8 cellular contexts compared by ENCODE assay signal in genomic region chr14:103522649-103523582, GRCh38. TPM values are rescaled to one million over a fixed set of nuclear protein-coding genes. Genes with fewer than 3 reads are reported as not detected.
DNase-seq lines count a peak whose midpoint lies in the region; ATAC-seq and TF ChIP-seq lines count a peak whose summit lies in the region.

Gene CKB, minus strand, starts transcription at chr14:103522830. Its CDS starts 337 bp downstream, at chr14:103522493.

- H3K4me3 ChIP-seq in H7 (ENCODE audit: insufficient read depth, low read depth, low read length) (peak within 1 kb of the TSS; percentile 88), iPS-18a (ENCODE audit: low read length) (peak within 1 kb of the TSS; percentile 78)

- peaks cover 3% of the 10 kb centered on the region for H3K4me1 ChIP-seq in iPS-18a (ENCODE audit: control insufficient read depth, low read depth, low read length)

- TF ChIP-seq CTCF in brain (conservative IDR thresholded peaks at IDR 0.05) = no peak

- peak; percentile 90 for DNase-seq in AG20443 (ENCODE audit: low spot score)
- peak; percentile 96 for DNase-seq in H7
- DNase-seq in NCI-H69 (lab: John Stamatoyannopoulos, UW) = peak; percentile 95
- DNase-seq in sciatic nerve (ENCODE audit: low spot score) = no peak

- H3K9me3 ChIP-seq in iPS-18a (ENCODE audit: control insufficient read depth, low read depth, low read length) = no peaks in the 10 kb centered on the region

- no peaks in the 10 kb centered on the region for H3K9me3 Mint-ChIP-seq in brain

- no peaks in the 10 kb centered on the region for H3K27me3 Mint-ChIP-seq in brain

- intact Hi-C loops in sciatic nerve (cut with DNase I) = no loop called here

- H3K27me3 ChIP-seq in H7 (ENCODE audit: control insufficient read depth, insufficient read depth, low read length) (peaks cover 15% of the 10 kb centered on the region), iPS-18a (ENCODE audit: control insufficient read depth, insufficient read depth, low read length) (peaks cover 30% of the 10 kb centered on the region)

- peak within 1 kb of the TSS; percentile 75 for H3K9ac ChIP-seq in iPS-18a (ENCODE audit: low read length)

- no peak within 1 kb of the TSS for H3K27ac ChIP-seq in iPS-18a (ENCODE audit: low read length)

- peak within 1 kb of the TSS; percentile 73 to 91 (median 82) for H3K27ac Mint-ChIP-seq in brain

- H3K4me1 Mint-ChIP-seq in brain = peaks cover 62% of the 10 kb centered on the region

- peak within 1 kb of the TSS; percentile 78 to 88 (median 80) for H3K4me3 Mint-ChIP-seq in brain

- H3K36me3 ChIP-seq in H7 (replicated peaks; ENCODE audit: control insufficient read depth, insufficient read depth, low read length) (peaks cover 10% of the 10 kb centered on the region), iPS-18a (ENCODE audit: control insufficient read depth, low read depth, low read length) (peaks cover 12% of the 10 kb centered on the region)

- H3K36me3 Mint-ChIP-seq in brain = peaks cover 9% of the 10 kb centered on the region

- ATAC-seq in sciatic nerve (no peak), GM18867 (IDR thresholded peaks at IDR 0.05; ENCODE audit: unreplicated experiment) (no peak), HG03045 (IDR thresholded peaks at IDR 0.05; ENCODE audit: unreplicated experiment) (no peak)

RNA-seq across cellular contexts. Expression of gene CKB, which starts in this region (rescaled TPM):
- 282 and 412 TPM in 2 replicates for total RNA-seq in H7 (2014; rRNA removed; shearing (Covaris generic))
- polyA plus RNA-seq in brain (ENCODE audit: insufficient read depth, low read depth, low replicate concordance) = 2,462 TPM
- total RNA-seq in sciatic nerve = 69.1 TPM
